In the genomic region with DNA sequence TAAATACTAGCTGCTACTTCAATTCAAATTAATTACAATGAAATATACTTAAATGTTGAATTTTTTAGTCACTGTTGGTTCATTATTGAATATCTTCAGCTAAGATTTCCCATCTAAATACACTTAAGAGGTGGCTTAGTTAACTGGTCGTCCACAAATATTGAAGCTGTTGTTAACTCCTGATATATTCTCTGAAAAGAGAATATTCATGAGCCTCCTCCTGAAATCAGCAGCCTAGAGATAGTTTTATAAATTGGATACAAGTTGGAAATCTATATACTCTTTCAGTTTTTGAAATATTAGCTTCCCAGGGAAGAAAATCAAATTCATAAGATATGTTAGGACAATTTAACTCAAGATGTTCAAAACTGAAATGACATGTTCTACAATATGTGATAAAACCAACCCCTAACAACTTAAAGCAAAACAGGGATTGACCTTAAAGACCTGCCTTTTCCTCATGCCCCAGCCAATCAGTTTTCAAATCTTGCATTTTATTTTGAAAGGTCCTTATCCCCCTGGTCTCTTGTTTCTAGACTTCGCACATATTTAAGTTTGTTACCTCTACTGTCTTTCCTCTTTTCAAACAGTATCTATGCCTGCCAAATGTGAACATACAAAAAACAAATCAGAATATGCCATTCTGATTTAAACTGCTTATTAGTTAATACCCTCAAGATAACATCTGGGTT, we compare ENCODE assay signal across 7 cellular contexts.
DNase-seq lines count a peak whose midpoint lies in the region; ATAC-seq and TF ChIP-seq lines count a peak whose summit lies in the region.
"Not testable (repeated sequence)": the region's sequence is repeated elsewhere in the genome, so short reads cannot be mapped to it uniquely, and the experiment has no call there.

No MANE protein-coding gene starts in this region.

- H3K27me3 Mint-ChIP-seq in CD8-positive, alpha-beta T cell (ENCODE audit: low read depth): peaks cover 12% of the 10 kb centered on the region
- peaks cover 14% of the 10 kb centered on the region for H3K27me3 Mint-ChIP-seq in T-helper 1 cell treated with Interleukin-12 subunit alpha and Interleukin-12 subunit beta and Interleukin-4 antibody, amounts not matched to agents 30 μg/mL and 1 μg/mL, for 36 hours (ENCODE audit: low read depth)
- H3K27me3 Mint-ChIP-seq in activated CD8-positive, alpha-beta T cell treated with anti-CD3 and anti-CD28 coated beads, Interleukin-2, amount 10 ng/mL, durations not matched to agents 7 days and 5 days (ENCODE audit: low read depth): peaks cover 14% of the 10 kb centered on the region
- H3K27me3 Mint-ChIP-seq in activated naive CD8-positive, alpha-beta T cell treated with anti-CD3 and anti-CD28 coated beads for 36 hours: peaks cover 32% of the 10 kb centered on the region
- peaks cover 36% of the 10 kb centered on the region for H3K27me3 Mint-ChIP-seq in dendritic cell treated with granulocyte-macrophage colony-stimulating factor and Interleukin-4, amounts not matched to agents 40 ng/mL and 50 ng/mL, for 4 days
- H3K27me3 Mint-ChIP-seq in mesothelial cell of epicardium (ENCODE audit: low read depth): peaks cover 16% of the 10 kb centered on the region
- not testable (repeated sequence) for H3K27me3 Mint-ChIP-seq in progenitor cell of endocrine pancreas

- H3K4me3 Mint-ChIP-seq in CD8-positive, alpha-beta T cell: peak overlapping the region; percentile 80
- peak overlapping the region; percentile 70 for H3K4me3 Mint-ChIP-seq in T-helper 1 cell treated with Interleukin-12 subunit alpha and Interleukin-12 subunit beta and Interleukin-4 antibody, amounts not matched to agents 30 μg/mL and 1 μg/mL, for 36 hours
- peak overlapping the region; percentile 81 for H3K4me3 Mint-ChIP-seq in activated CD8-positive, alpha-beta T cell treated with anti-CD3 and anti-CD28 coated beads, Interleukin-2, amount 10 ng/mL, durations not matched to agents 7 days and 5 days
- H3K4me3 Mint-ChIP-seq in activated naive CD8-positive, alpha-beta T cell treated with anti-CD3 and anti-CD28 coated beads for 36 hours: peak overlapping the region; percentile 73
- H3K4me3 Mint-ChIP-seq in dendritic cell treated with granulocyte-macrophage colony-stimulating factor and Interleukin-4, amounts not matched to agents 40 ng/mL and 50 ng/mL, for 4 days: peak overlapping the region; percentile 63
- H3K4me3 Mint-ChIP-seq in mesothelial cell of epicardium: peak overlapping the region; percentile 65
- H3K4me3 Mint-ChIP-seq in progenitor cell of endocrine pancreas (ENCODE audit: low read depth): peak overlapping the region; percentile 63

- CTCF ChIA-PET in CD8-positive, alpha-beta T cell (lab: Charles Lee); activated CD8-positive, alpha-beta T cell treated with anti-CD3 and anti-CD28 coated beads, Interleukin-2, amount 10 ng/mL, durations not matched to agents 7 days and 5 days (lab: Charles Lee): not testable (repeated sequence)

- H3K36me3 Mint-ChIP-seq in CD8-positive, alpha-beta T cell; T-helper 1 cell treated with Interleukin-12 subunit alpha and Interleukin-12 subunit beta and Interleukin-4 antibody, amounts not matched to agents 30 μg/mL and 1 μg/mL, for 36 hours (ENCODE audit: low read depth); activated CD8-positive, alpha-beta T cell treated with anti-CD3 and anti-CD28 coated beads, Interleukin-2, amount 10 ng/mL, durations not matched to agents 7 days and 5 days (ENCODE audit: low read depth); activated naive CD8-positive, alpha-beta T cell treated with anti-CD3 and anti-CD28 coated beads for 36 hours; dendritic cell treated with granulocyte-macrophage colony-stimulating factor and Interleukin-4, amounts not matched to agents 40 ng/mL and 50 ng/mL, for 4 days (ENCODE audit: low read depth); mesothelial cell of epicardium; progenitor cell of endocrine pancreas (ENCODE audit: insufficient read depth): not testable (repeated sequence)

- H3K27ac Mint-ChIP-seq in CD8-positive, alpha-beta T cell: peak overlapping the region; percentile 74
- peak overlapping the region; percentile 93 for H3K27ac Mint-ChIP-seq in T-helper 1 cell treated with Interleukin-12 subunit alpha and Interleukin-12 subunit beta and Interleukin-4 antibody, amounts not matched to agents 30 μg/mL and 1 μg/mL, for 36 hours
- peak overlapping the region; percentile 97 for H3K27ac Mint-ChIP-seq in activated CD8-positive, alpha-beta T cell treated with anti-CD3 and anti-CD28 coated beads, Interleukin-2, amount 10 ng/mL, durations not matched to agents 7 days and 5 days
- H3K27ac Mint-ChIP-seq in activated naive CD8-positive, alpha-beta T cell treated with anti-CD3 and anti-CD28 coated beads for 36 hours: peak overlapping the region; percentile 84
- H3K27ac Mint-ChIP-seq in dendritic cell treated with granulocyte-macrophage colony-stimulating factor and Interleukin-4, amounts not matched to agents 40 ng/mL and 50 ng/mL, for 4 days: not testable (repeated sequence)
- H3K27ac Mint-ChIP-seq in mesothelial cell of epicardium (peak overlapping the region; percentile 95), progenitor cell of endocrine pancreas (peak overlapping the region; percentile 99)

- not testable (repeated sequence) for DNase-seq in CD8-positive, alpha-beta T cell; activated CD8-positive, alpha-beta T cell treated with anti-CD3 and anti-CD28 coated beads, Interleukin-2, amount 10 ng/mL, durations not matched to agents 7 days and 5 days; activated naive CD8-positive, alpha-beta T cell treated with anti-CD3 and anti-CD28 coated beads for 36 hours; mesothelial cell of epicardium (ENCODE audit: low spot score in 2 of 2, unreplicated experiment in 2 of 2); progenitor cell of endocrine pancreas (ENCODE audit: low spot score, unreplicated experiment)

- H3K9me3 ChIP-seq in CD8-positive, alpha-beta T cell (ENCODE audit: low read length): not testable (repeated sequence)

- H3K4me1 ChIP-seq in CD8-positive, alpha-beta T cell (ENCODE audit: insufficient read depth, low read length): not testable (repeated sequence)

- not testable (repeated sequence) for H3K4me1 Mint-ChIP-seq in CD8-positive, alpha-beta T cell (ENCODE audit: low read depth); T-helper 1 cell treated with Interleukin-12 subunit alpha and Interleukin-12 subunit beta and Interleukin-4 antibody, amounts not matched to agents 30 μg/mL and 1 μg/mL, for 36 hours (ENCODE audit: low read depth); activated CD8-positive, alpha-beta T cell treated with anti-CD3 and anti-CD28 coated beads, Interleukin-2, amount 10 ng/mL, durations not matched to agents 7 days and 5 days (ENCODE audit: low read depth); activated naive CD8-positive, alpha-beta T cell treated with anti-CD3 and anti-CD28 coated beads for 36 hours; mesothelial cell of epicardium; progenitor cell of endocrine pancreas (ENCODE audit: low read depth)
- H3K4me1 Mint-ChIP-seq in dendritic cell treated with granulocyte-macrophage colony-stimulating factor and Interleukin-4, amounts not matched to agents 40 ng/mL and 50 ng/mL, for 4 days (ENCODE audit: low read depth): peaks cover 18% of the 10 kb centered on the region

- H3K4me3 ChIP-seq in CD8-positive, alpha-beta T cell (ENCODE audit: low read depth, low read length): not testable (repeated sequence)

- H3K27me3 ChIP-seq in CD8-positive, alpha-beta T cell (ENCODE audit: insufficient read depth, low read length): not testable (repeated sequence)

- intact Hi-C loops in CD8-positive, alpha-beta T cell (cut with DNase I, micrococcal nuclease); dendritic cell treated with granulocyte-macrophage colony-stimulating factor and Interleukin-4, amounts not matched to agents 40 ng/mL and 50 ng/mL, for 4 days (cut with micrococcal nuclease): not testable (repeated sequence)

- not testable (repeated sequence) for TF ChIP-seq CTCF in CD8-positive, alpha-beta T cell (IDR thresholded peaks at IDR 0.05); mesothelial cell of epicardium (IDR thresholded peaks at IDR 0.05; ENCODE audit: unreplicated experiment); progenitor cell of endocrine pancreas (IDR thresholded peaks at IDR 0.05; ENCODE audit: unreplicated experiment)

- not testable (repeated sequence) for H3K36me3 ChIP-seq in CD8-positive, alpha-beta T cell (ENCODE audit: insufficient read depth, low read length)

- not testable (repeated sequence) for H3K9me3 Mint-ChIP-seq in CD8-positive, alpha-beta T cell; T-helper 1 cell treated with Interleukin-12 subunit alpha and Interleukin-12 subunit beta and Interleukin-4 antibody, amounts not matched to agents 30 μg/mL and 1 μg/mL, for 36 hours; activated CD8-positive, alpha-beta T cell treated with anti-CD3 and anti-CD28 coated beads, Interleukin-2, amount 10 ng/mL, durations not matched to agents 7 days and 5 days (ENCODE audit: insufficient read depth); activated naive CD8-positive, alpha-beta T cell treated with anti-CD3 and anti-CD28 coated beads for 36 hours; dendritic cell treated with granulocyte-macrophage colony-stimulating factor and Interleukin-4, amounts not matched to agents 40 ng/mL and 50 ng/mL, for 4 days; progenitor cell of endocrine pancreas (ENCODE audit: low read depth)
- peaks cover 11% of the 10 kb centered on the region for H3K9me3 Mint-ChIP-seq in mesothelial cell of epicardium

- H3K27ac ChIP-seq in CD8-positive, alpha-beta T cell (ENCODE audit: low read depth, low read length): not testable (repeated sequence)

- ATAC-seq in CD8-positive, alpha-beta T cell; activated CD8-positive, alpha-beta T cell treated with anti-CD3 and anti-CD28 coated beads, Interleukin-2, amount 10 ng/mL, durations not matched to agents 7 days and 5 days: not testable (repeated sequence)

- POLR2A ChIA-PET in CD8-positive, alpha-beta T cell (lab: Charles Lee); activated CD8-positive, alpha-beta T cell treated with anti-CD3 and anti-CD28 coated beads, Interleukin-2, amount 10 ng/mL, durations not matched to agents 7 days and 5 days (lab: Charles Lee): not testable (repeated sequence)
